In the genomic region with DNA sequence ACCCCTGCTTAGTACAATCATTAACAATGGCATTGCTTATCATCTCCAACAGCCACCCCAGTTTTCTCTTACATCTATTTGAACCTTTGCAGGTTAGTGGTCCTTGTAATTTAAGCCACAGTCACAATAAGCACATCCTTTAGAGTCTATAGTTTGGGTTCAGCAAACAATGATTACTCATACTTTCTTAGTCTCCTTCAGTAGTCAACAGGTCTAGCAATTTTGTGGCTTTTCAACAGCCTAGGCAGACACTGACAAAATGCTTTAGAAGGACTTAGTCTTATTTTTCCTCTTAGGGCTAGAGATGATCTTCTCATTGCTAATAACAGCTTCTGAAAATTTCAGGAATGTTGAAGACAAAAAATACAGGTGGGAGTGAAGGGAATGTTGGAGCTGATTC, we compare ENCODE assay signal across 1 cellular context.
TF ChIP-seq lines count a peak whose summit lies in the region.

No MANE protein-coding gene starts in this region.

TF ChIP-seq in GM23338, 12 proteins besides CTCF, POLR2A, EP300 and RAD21:
- TF ChIP-seq, protein P1, sequence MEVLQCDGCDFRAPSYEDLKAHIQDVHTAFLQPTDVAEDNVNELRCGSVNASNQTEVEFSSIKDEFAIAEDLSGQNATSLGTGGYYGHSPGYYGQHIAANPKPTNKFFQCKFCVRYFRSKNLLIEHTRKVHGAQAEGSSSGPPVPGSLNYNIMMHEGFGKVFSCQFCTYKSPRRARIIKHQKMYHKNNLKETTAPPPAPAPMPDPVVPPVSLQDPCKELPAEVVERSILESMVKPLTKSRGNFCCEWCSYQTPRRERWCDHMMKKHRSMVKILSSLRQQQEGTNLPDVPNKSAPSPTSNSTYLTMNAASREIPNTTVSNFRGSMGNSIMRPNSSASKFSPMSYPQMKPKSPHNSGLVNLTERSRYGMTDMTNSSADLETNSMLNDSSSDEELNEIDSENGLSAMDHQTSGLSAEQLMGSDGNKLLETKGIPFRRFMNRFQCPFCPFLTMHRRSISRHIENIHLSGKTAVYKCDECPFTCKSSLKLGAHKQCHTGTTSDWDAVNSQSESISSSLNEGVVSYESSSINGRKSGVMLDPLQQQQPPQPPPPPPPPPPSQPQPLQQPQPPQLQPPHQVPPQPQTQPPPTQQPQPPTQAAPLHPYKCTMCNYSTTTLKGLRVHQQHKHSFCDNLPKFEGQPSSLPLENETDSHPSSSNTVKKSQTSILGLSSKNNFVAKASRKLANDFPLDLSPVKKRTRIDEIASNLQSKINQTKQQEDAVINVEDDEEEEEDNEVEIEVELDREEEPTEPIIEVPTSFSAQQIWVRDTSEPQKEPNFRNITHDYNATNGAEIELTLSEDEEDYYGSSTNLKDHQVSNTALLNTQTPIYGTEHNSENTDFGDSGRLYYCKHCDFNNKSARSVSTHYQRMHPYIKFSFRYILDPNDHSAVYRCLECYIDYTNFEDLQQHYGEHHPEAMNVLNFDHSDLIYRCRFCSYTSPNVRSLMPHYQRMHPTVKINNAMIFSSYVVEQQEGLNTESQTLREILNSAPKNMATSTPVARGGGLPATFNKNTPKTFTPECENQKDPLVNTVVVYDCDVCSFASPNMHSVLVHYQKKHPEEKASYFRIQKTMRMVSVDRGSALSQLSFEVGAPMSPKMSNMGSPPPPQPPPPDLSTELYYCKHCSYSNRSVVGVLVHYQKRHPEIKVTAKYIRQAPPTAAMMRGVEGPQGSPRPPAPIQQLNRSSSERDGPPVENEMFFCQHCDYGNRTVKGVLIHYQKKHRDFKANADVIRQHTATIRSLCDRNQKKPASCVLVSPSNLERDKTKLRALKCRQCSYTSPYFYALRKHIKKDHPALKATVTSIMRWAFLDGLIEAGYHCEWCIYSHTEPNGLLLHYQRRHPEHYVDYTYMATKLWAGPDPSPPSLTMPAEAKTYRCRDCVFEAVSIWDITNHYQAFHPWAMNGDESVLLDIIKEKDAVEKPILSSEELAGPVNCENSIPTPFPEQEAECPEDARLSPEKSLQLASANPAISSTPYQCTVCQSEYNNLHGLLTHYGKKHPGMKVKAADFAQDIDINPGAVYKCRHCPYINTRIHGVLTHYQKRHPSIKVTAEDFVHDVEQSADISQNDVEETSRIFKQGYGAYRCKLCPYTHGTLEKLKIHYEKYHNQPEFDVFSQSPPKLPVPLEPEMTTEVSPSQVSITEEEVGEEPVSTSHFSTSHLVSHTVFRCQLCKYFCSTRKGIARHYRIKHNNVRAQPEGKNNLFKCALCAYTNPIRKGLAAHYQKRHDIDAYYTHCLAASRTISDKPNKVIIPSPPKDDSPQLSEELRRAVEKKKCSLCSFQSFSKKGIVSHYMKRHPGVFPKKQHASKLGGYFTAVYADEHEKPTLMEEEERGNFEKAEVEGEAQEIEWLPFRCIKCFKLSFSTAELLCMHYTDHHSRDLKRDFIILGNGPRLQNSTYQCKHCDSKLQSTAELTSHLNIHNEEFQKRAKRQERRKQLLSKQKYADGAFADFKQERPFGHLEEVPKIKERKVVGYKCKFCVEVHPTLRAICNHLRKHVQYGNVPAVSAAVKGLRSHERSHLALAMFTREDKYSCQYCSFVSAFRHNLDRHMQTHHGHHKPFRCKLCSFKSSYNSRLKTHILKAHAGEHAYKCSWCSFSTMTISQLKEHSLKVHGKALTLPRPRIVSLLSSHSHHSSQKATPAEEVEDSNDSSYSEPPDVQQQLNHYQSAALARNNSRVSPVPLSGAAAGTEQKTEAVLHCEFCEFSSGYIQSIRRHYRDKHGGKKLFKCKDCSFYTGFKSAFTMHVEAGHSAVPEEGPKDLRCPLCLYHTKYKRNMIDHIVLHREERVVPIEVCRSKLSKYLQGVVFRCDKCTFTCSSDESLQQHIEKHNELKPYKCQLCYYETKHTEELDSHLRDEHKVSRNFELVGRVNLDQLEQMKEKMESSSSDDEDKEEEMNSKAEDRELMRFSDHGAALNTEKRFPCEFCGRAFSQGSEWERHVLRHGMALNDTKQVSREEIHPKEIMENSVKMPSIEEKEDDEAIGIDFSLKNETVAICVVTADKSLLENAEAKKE (CRISPR knock-in tag; IDR thresholded peaks at IDR 0.05), result no peak
- TF ChIP-seq STAT1 (IDR thresholded peaks at IDR 0.05; ENCODE audit: unreplicated experiment) (no peak), EZH2 (IDR thresholded peaks at IDR 0.05; ENCODE audit: low read depth, unreplicated experiment) (no peak), JUNB (IDR thresholded peaks at IDR 0.05; ENCODE audit: unreplicated experiment) (no peak), NANOG (IDR thresholded peaks at IDR 0.05; ENCODE audit: borderline replicate concordance) (no peak), POLR2AphosphoS5 (IDR thresholded peaks at IDR 0.05; ENCODE audit: low read depth) (no peak), ZNF331 (CRISPR knock-in tag; IDR thresholded peaks at IDR 0.05; ENCODE audit: low read depth) (no peak), ZNF114 (CRISPR knock-in tag; IDR thresholded peaks at IDR 0.05) (no peak), CREB1 (CRISPR knock-in tag; IDR thresholded peaks at IDR 0.05; ENCODE audit: low read depth) (no peak), EZH2phosphoT487 (IDR thresholded peaks at IDR 0.05; ENCODE audit: unreplicated experiment) (no peak)
- TF ChIP-seq, protein P2, sequence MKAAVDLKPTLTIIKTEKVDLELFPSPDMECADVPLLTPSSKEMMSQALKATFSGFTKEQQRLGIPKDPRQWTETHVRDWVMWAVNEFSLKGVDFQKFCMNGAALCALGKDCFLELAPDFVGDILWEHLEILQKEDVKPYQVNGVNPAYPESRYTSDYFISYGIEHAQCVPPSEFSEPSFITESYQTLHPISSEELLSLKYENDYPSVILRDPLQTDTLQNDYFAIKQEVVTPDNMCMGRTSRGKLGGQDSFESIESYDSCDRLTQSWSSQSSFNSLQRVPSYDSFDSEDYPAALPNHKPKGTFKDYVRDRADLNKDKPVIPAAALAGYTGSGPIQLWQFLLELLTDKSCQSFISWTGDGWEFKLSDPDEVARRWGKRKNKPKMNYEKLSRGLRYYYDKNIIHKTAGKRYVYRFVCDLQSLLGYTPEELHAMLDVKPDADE (IDR thresholded peaks at IDR 0.05), result no peak
- TF ChIP-seq, protein P3, sequence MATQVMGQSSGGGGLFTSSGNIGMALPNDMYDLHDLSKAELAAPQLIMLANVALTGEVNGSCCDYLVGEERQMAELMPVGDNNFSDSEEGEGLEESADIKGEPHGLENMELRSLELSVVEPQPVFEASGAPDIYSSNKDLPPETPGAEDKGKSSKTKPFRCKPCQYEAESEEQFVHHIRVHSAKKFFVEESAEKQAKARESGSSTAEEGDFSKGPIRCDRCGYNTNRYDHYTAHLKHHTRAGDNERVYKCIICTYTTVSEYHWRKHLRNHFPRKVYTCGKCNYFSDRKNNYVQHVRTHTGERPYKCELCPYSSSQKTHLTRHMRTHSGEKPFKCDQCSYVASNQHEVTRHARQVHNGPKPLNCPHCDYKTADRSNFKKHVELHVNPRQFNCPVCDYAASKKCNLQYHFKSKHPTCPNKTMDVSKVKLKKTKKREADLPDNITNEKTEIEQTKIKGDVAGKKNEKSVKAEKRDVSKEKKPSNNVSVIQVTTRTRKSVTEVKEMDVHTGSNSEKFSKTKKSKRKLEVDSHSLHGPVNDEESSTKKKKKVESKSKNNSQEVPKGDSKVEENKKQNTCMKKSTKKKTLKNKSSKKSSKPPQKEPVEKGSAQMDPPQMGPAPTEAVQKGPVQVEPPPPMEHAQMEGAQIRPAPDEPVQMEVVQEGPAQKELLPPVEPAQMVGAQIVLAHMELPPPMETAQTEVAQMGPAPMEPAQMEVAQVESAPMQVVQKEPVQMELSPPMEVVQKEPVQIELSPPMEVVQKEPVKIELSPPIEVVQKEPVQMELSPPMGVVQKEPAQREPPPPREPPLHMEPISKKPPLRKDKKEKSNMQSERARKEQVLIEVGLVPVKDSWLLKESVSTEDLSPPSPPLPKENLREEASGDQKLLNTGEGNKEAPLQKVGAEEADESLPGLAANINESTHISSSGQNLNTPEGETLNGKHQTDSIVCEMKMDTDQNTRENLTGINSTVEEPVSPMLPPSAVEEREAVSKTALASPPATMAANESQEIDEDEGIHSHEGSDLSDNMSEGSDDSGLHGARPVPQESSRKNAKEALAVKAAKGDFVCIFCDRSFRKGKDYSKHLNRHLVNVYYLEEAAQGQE (IDR thresholded peaks at IDR 0.05; ENCODE audit: unreplicated experiment), result no peak
